Comparison of ENCODE assay signal across 18 cellular contexts in genomic region chr9:135304886-135305285, GRCh38.
DNase-seq lines count a peak whose midpoint lies in the region; ATAC-seq and TF ChIP-seq lines count a peak whose summit lies in the region.
"Had no signal": no experiment of that assay in that cellular context is flagged by ENCODE, and none has a peak within 500 bp of the region (broad histone marks: within the 10 kb centered on the region; RNA-seq: fewer than 3 reads in every experiment).

No MANE protein-coding gene starts in this region.

- H3K4me1 ChIP-seq in osteoblast (ENCODE audit: insufficient read depth, low read length) (no peaks in the 10 kb centered on the region), SJCRH30 (no peaks in the 10 kb centered on the region)
- H3K4me1 ChIP-seq: BE2C, HAP-1 had no signal

- H3K9me3 ChIP-seq in osteoblast (ENCODE audit: low read depth, low read length) (no peaks in the 10 kb centered on the region), SJCRH30 (replicated peaks) (no peaks in the 10 kb centered on the region)
- H3K9me3 ChIP-seq: BE2C, HAP-1 had no signal

- H3K27me3 Mint-ChIP-seq in activated CD8-positive, alpha-beta memory T cell treated with anti-CD3 and anti-CD28 coated beads, Interleukin-2, amount 10 ng/mL, durations not matched to agents 7 days and 5 days = no peaks in the 10 kb centered on the region
- peaks cover 2% of the 10 kb centered on the region for H3K27me3 Mint-ChIP-seq in activated CD4-positive, alpha-beta memory T cell treated with anti-CD3 and anti-CD28 coated beads, Interleukin-2, amount 10 ng/mL, durations not matched to agents 7 days and 5 days

- CTCF ChIA-PET in activated CD8-positive, alpha-beta memory T cell treated with anti-CD3 and anti-CD28 coated beads, Interleukin-2, amount 10 ng/mL, durations not matched to agents 7 days and 5 days (lab: Charles Lee) = no interaction called here
- CTCF ChIA-PET in activated CD4-positive, alpha-beta memory T cell treated with anti-CD3 and anti-CD28 coated beads, Interleukin-2, amount 10 ng/mL, durations not matched to agents 7 days and 5 days (lab: Charles Lee) = no interaction called here

- TF ChIP-seq CTCF in osteoblast (IDR thresholded peaks at IDR 0.05; ENCODE audit: extremely low read depth, low read depth, low read length) = no peak

- no peak for ATAC-seq in activated CD8-positive, alpha-beta memory T cell treated with anti-CD3 and anti-CD28 coated beads, Interleukin-2, amount 10 ng/mL, durations not matched to agents 7 days and 5 days
- ATAC-seq: HepG2 had no signal

- H3K79me2 ChIP-seq in osteoblast (ENCODE audit: insufficient read depth, low read length) = no peaks in the 10 kb centered on the region

- H3K4me1 Mint-ChIP-seq in activated CD8-positive, alpha-beta memory T cell treated with anti-CD3 and anti-CD28 coated beads, Interleukin-2, amount 10 ng/mL, durations not matched to agents 7 days and 5 days = no peaks in the 10 kb centered on the region
- no peaks in the 10 kb centered on the region for H3K4me1 Mint-ChIP-seq in activated CD4-positive, alpha-beta memory T cell treated with anti-CD3 and anti-CD28 coated beads, Interleukin-2, amount 10 ng/mL, durations not matched to agents 7 days and 5 days
- H3K4me1 Mint-ChIP-seq: CD8-positive, alpha-beta memory T cell had no signal

- no peak overlapping the region for H3K4me2 ChIP-seq in osteoblast (ENCODE audit: insufficient read depth, low read length)

- POLR2A ChIA-PET in activated CD4-positive, alpha-beta memory T cell treated with anti-CD3 and anti-CD28 coated beads, Interleukin-2, amount 10 ng/mL, durations not matched to agents 7 days and 5 days (lab: Charles Lee) = no interaction called here

- peak; percentile 25 for DNase-seq in activated effector memory CD4-positive, alpha-beta T cell treated with anti-CD3 and anti-CD28 coated beads, Interleukin-2, amount 50 U/mL, for 16 hours
- DNase-seq in activated effector memory CD4-positive, alpha-beta T cell treated with Interleukin-2 at 50 U/mL for 16 hours = no peak
- DNase-seq in activated CD8-positive, alpha-beta memory T cell treated with anti-CD3 and anti-CD28 coated beads, Interleukin-2, amount 10 ng/mL, durations not matched to agents 7 days and 5 days = peak; percentile 14
- DNase-seq in osteoblast (ENCODE audit: insufficient read length, low spot score, missing footprints) (peak; percentile 35), ureter (ENCODE audit: low spot score) (peak; percentile 26), NCI-H146 (lab: John Stamatoyannopoulos, UW) (no peak), SJCRH30 (no peak)
- no peak for DNase-seq in activated CD4-positive, alpha-beta memory T cell treated with anti-CD3 and anti-CD28 coated beads, Interleukin-2, amount 10 ng/mL, durations not matched to agents 7 days and 5 days
- DNase-seq: BE2C; C1 segment of cervical spinal cord; CD4-positive, CD25-positive, alpha-beta regulatory T cell; CD8-positive, alpha-beta memory T cell; COR-L47; DMS 273 treated with DMSO at 0.1 percent for 48 hours; DMS53 had no signal

- no peak overlapping the region for H3K27ac Mint-ChIP-seq in activated CD8-positive, alpha-beta memory T cell treated with anti-CD3 and anti-CD28 coated beads, Interleukin-2, amount 10 ng/mL, durations not matched to agents 7 days and 5 days
- H3K27ac Mint-ChIP-seq in activated CD4-positive, alpha-beta memory T cell treated with anti-CD3 and anti-CD28 coated beads, Interleukin-2, amount 10 ng/mL, durations not matched to agents 7 days and 5 days = no peak overlapping the region
- H3K27ac Mint-ChIP-seq: CD8-positive, alpha-beta memory T cell; IgD-negative memory B cell had no signal

- no peaks in the 10 kb centered on the region for H4K20me1 ChIP-seq in osteoblast (ENCODE audit: insufficient read depth, low read length)

- H3K36me3 ChIP-seq in osteoblast (ENCODE audit: insufficient read depth, low read length) (no peaks in the 10 kb centered on the region), SJCRH30 (no peaks in the 10 kb centered on the region)
- H3K36me3 ChIP-seq: BE2C, HAP-1 had no signal

- H3K4me3 ChIP-seq in osteoblast (ENCODE audit: insufficient read depth, low read length) (no peak overlapping the region), SJCRH30 (no peak overlapping the region)
- H3K4me3 ChIP-seq: HAP-1 had no signal

- H3K4me3 Mint-ChIP-seq in activated CD8-positive, alpha-beta memory T cell treated with anti-CD3 and anti-CD28 coated beads, Interleukin-2, amount 10 ng/mL, durations not matched to agents 7 days and 5 days = no peak overlapping the region
- no peak overlapping the region for H3K4me3 Mint-ChIP-seq in activated CD4-positive, alpha-beta memory T cell treated with anti-CD3 and anti-CD28 coated beads, Interleukin-2, amount 10 ng/mL, durations not matched to agents 7 days and 5 days
- H3K4me3 Mint-ChIP-seq: CD8-positive, alpha-beta memory T cell; IgD-negative memory B cell had no signal

- H3K9me3 Mint-ChIP-seq in activated CD8-positive, alpha-beta memory T cell treated with anti-CD3 and anti-CD28 coated beads, Interleukin-2, amount 10 ng/mL, durations not matched to agents 7 days and 5 days (ENCODE audit: low read depth) = no peaks in the 10 kb centered on the region
- H3K9me3 Mint-ChIP-seq in activated CD4-positive, alpha-beta memory T cell treated with anti-CD3 and anti-CD28 coated beads, Interleukin-2, amount 10 ng/mL, durations not matched to agents 7 days and 5 days = no peaks in the 10 kb centered on the region

- H3K27me3 ChIP-seq in osteoblast (ENCODE audit: insufficient read depth, low read length) = no peaks in the 10 kb centered on the region
- peaks cover 35% of the 10 kb centered on the region for H3K27me3 ChIP-seq in SJCRH30
- H3K27me3 ChIP-seq: BE2C had no signal

- no peak overlapping the region for H3K27ac ChIP-seq in osteoblast (ENCODE audit: low read depth, low read length)
- H3K27ac ChIP-seq in SJCRH30 = no peak overlapping the region

- H2AFZ ChIP-seq in osteoblast (ENCODE audit: low read length) = no peak overlapping the region

- no peaks in the 10 kb centered on the region for H3K36me3 Mint-ChIP-seq in activated CD8-positive, alpha-beta memory T cell treated with anti-CD3 and anti-CD28 coated beads, Interleukin-2, amount 10 ng/mL, durations not matched to agents 7 days and 5 days
- no peaks in the 10 kb centered on the region for H3K36me3 Mint-ChIP-seq in activated CD4-positive, alpha-beta memory T cell treated with anti-CD3 and anti-CD28 coated beads, Interleukin-2, amount 10 ng/mL, durations not matched to agents 7 days and 5 days (ENCODE audit: low read depth)
- H3K36me3 Mint-ChIP-seq: CD4-positive, CD25-positive, alpha-beta regulatory T cell; CD8-positive, alpha-beta memory T cell; IgD-negative memory B cell had no signal

Comparison
In these comparisons a context has a peak if more than half of its experiments do, and no peak if none do; other contexts are left out.
1. DNase-seq: peak in activated effector memory CD4-positive, alpha-beta T cell treated with anti-CD3 and anti-CD28 coated beads, Interleukin-2, amount 50 U/mL, for 16 hours (single experiment), activated CD8-positive, alpha-beta memory T cell treated with anti-CD3 and anti-CD28 coated beads, Interleukin-2, amount 10 ng/mL, durations not matched to agents 7 days and 5 days (single experiment), osteoblast (single experiment) and ureter (single experiment); none in activated effector memory CD4-positive, alpha-beta T cell treated with Interleukin-2 at 50 U/mL for 16 hours (single experiment), NCI-H146 (single experiment), activated CD4-positive, alpha-beta memory T cell treated with anti-CD3 and anti-CD28 coated beads, Interleukin-2, amount 10 ng/mL, durations not matched to agents 7 days and 5 days (single experiment) and SJCRH30 (0 of 2).